15 cellular contexts compared by ENCODE assay signal in the genomic region with DNA sequence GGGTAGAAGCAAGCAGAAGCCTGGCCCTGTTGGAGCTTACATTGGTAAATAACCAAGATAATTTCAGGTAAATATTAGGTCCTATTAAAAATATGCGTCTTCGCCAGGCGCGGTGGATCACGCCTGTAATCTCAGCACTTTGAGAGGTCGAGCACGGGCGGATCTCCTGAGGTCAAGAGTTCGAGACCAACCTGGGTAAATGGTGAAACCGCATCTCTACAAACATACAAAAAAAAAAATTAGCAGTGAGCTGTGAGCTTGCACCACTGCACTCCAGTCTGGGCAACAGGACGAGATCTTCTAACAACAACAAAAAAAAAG. TPM values are rescaled to one million over a fixed set of nuclear protein-coding genes. Genes with fewer than 3 reads are reported as not detected.
DNase-seq lines count a peak whose midpoint lies in the region; ATAC-seq, FAIRE-seq and TF ChIP-seq lines count a peak whose summit lies in the region.
"Had no signal": no experiment of that assay in that cellular context is flagged by ENCODE, and none has a peak within 500 bp of the region (broad histone marks: within the 10 kb centered on the region; RNA-seq: fewer than 3 reads in every experiment).

No MANE protein-coding gene starts in this region.

- H3K9me3 ChIP-seq in smooth muscle cell (replicated peaks; ENCODE audit: low read depth), result no peaks in the 10 kb centered on the region

- TF ChIP-seq CTCF in bronchial epithelial cell (IDR thresholded peaks at IDR 0.05; ENCODE audit: insufficient read depth, low read length, severe bottlenecking) (no peak), smooth muscle cell (IDR thresholded peaks at IDR 0.05; ENCODE audit: borderline replicate concordance, insufficient read depth, poor library complexity, severe bottlenecking) (no peak)

- no peak for FAIRE-seq in bronchial epithelial cell (lab: Jason Lieb, UNC)

- H2AFZ ChIP-seq in smooth muscle cell (ENCODE audit: low read depth), result peak overlapping the region; percentile 79

- H3K36me3 ChIP-seq in bronchial epithelial cell (ENCODE audit: control insufficient read depth, insufficient read depth, low read length) (no peaks in the 10 kb centered on the region), smooth muscle cell (ENCODE audit: low read depth) (no peaks in the 10 kb centered on the region)
- H3K36me3 ChIP-seq: brain microvascular endothelial cell had no signal

- no peaks in the 10 kb centered on the region for H3K79me2 ChIP-seq in smooth muscle cell (ENCODE audit: low read depth)

- H3K9ac ChIP-seq in smooth muscle cell (ENCODE audit: low read depth), result no peak overlapping the region

- peaks cover 65% of the 10 kb centered on the region for H3K27me3 Mint-ChIP-seq in activated naive CD4-positive, alpha-beta T cell treated with anti-CD3 and anti-CD28 coated beads for 36 hours (ENCODE audit: low read depth)
- peaks cover 24% of the 10 kb centered on the region for H3K27me3 Mint-ChIP-seq in memory B cell

- CTCF ChIA-PET in activated naive CD4-positive, alpha-beta T cell treated with anti-CD3 and anti-CD28 coated beads for 36 hours (lab: Charles Lee), result no interaction called here

- peaks cover 8% of the 10 kb centered on the region for H4K20me1 ChIP-seq in smooth muscle cell (ENCODE audit: low read depth)

- no peaks in the 10 kb centered on the region for H3K9me3 Mint-ChIP-seq in activated naive CD4-positive, alpha-beta T cell treated with anti-CD3 and anti-CD28 coated beads for 36 hours
- no peaks in the 10 kb centered on the region for H3K9me3 Mint-ChIP-seq in memory B cell
- H3K9me3 Mint-ChIP-seq: T-helper 2 cell treated with Interferon-gamma antibody and Interleukin-4, amounts not matched to agents 5 μg/mL and 100 μg/mL, for 36 hours had no signal

- no peak overlapping the region for H3K27ac ChIP-seq in smooth muscle cell (ENCODE audit: low read depth)
- no peak overlapping the region for H3K27ac ChIP-seq in substantia nigra (ENCODE audit: low read depth, low read length, poor library complexity, severe bottlenecking)
- H3K27ac ChIP-seq: brain microvascular endothelial cell, HL-60 had no signal

- intact Hi-C loops in activated naive CD4-positive, alpha-beta T cell treated with anti-CD3 and anti-CD28 coated beads for 36 hours (cut with micrococcal nuclease), result no loop called here

- H3K4me3 ChIP-seq in bronchial epithelial cell (ENCODE audit: low read depth, low read length) (peak overlapping the region; percentile 23), smooth muscle cell (peak overlapping the region; percentile 40)

- no peaks in the 10 kb centered on the region for H3K36me3 Mint-ChIP-seq in activated naive CD4-positive, alpha-beta T cell treated with anti-CD3 and anti-CD28 coated beads for 36 hours (ENCODE audit: low read depth)
- no peaks in the 10 kb centered on the region for H3K36me3 Mint-ChIP-seq in memory B cell

- H3F3A ChIP-seq in smooth muscle cell (ENCODE audit: low read depth), result no peaks in the 10 kb centered on the region

- H3K27ac Mint-ChIP-seq in activated naive CD4-positive, alpha-beta T cell treated with anti-CD3 and anti-CD28 coated beads for 36 hours, result no peak overlapping the region
- no peak overlapping the region for H3K27ac Mint-ChIP-seq in memory B cell
- H3K27ac Mint-ChIP-seq: T-helper 2 cell treated with Interferon-gamma antibody and Interleukin-4, amounts not matched to agents 5 μg/mL and 100 μg/mL, for 36 hours had no signal

- H3K4me2 ChIP-seq in smooth muscle cell, result peak overlapping the region; percentile 80

- no peak for DNase-seq in activated naive CD4-positive, alpha-beta T cell treated with anti-CD3 and anti-CD28 coated beads for 36 hours
- DNase-seq in activated naive CD4-positive, alpha-beta T cell treated with Interleukin-2 at 50 U/mL for 16 hours, result no peak
- DNase-seq in bronchial epithelial cell (ENCODE audit: low read depth) (no peak), memory B cell (ENCODE audit: low spot score in 2 of 2) (no peak), smooth muscle cell (lab: John Stamatoyannopoulos, UW; ENCODE audit: unreplicated experiment) (no peak), ecto neural progenitor cell (ENCODE audit: low spot score) (no peak), substantia nigra (lab: John Stamatoyannopoulos, UW) (no peak), NCI-H345 treated with DMSO at 0.1 percent for 48 hours (lab: John Stamatoyannopoulos, UW; ENCODE audit: unreplicated experiment) (no peak)
- DNase-seq: activated CD8-positive, alpha-beta memory T cell treated with anti-CD3 and anti-CD28 coated beads for 24 hours; brain microvascular endothelial cell; DND-41; MM.1S had no signal

- no peaks in the 10 kb centered on the region for H3K4me1 ChIP-seq in smooth muscle cell (ENCODE audit: low read depth)

- H3K4me3 Mint-ChIP-seq in activated naive CD4-positive, alpha-beta T cell treated with anti-CD3 and anti-CD28 coated beads for 36 hours, result peak overlapping the region; percentile 34
- peak overlapping the region; percentile 29 for H3K4me3 Mint-ChIP-seq in memory B cell
- H3K4me3 Mint-ChIP-seq: T-helper 2 cell treated with Interferon-gamma antibody and Interleukin-4, amounts not matched to agents 5 μg/mL and 100 μg/mL, for 36 hours had no signal

- peaks cover 4% of the 10 kb centered on the region for H3K4me1 Mint-ChIP-seq in activated naive CD4-positive, alpha-beta T cell treated with anti-CD3 and anti-CD28 coated beads for 36 hours (ENCODE audit: low read depth)
- no peaks in the 10 kb centered on the region for H3K4me1 Mint-ChIP-seq in memory B cell

- peaks cover 8% of the 10 kb centered on the region for H3K27me3 ChIP-seq in bronchial epithelial cell (ENCODE audit: control insufficient read depth, insufficient read depth, low read length)
- H3K27me3 ChIP-seq in smooth muscle cell (ENCODE audit: low read depth), result no peaks in the 10 kb centered on the region

- WGBS in smooth muscle cell (ENCODE audit: low lambda C conversion rate), result 96% methylated on average over 11 of the region's 11 CpGs

- no peak for ATAC-seq in memory B cell (ENCODE audit: low read depth)

RNA-seq across cellular contexts. Expression of a gene that starts 0.5 kb away (rescaled TPM):
- total RNA-seq in activated naive CD4-positive, alpha-beta T cell treated with anti-CD3 and anti-CD28 coated beads for 36 hours, result not detected
- under 0.01 TPM in 2 replicates for total RNA-seq in bronchial epithelial cell
- total RNA-seq in smooth muscle cell, result 2.6 and 2.7 TPM in 2 replicates
- polyA plus RNA-seq in smooth muscle cell, result 4.9 and 5.0 TPM in 2 replicates

RNA-seq across cellular contexts. Expression of a gene that starts 29.0 kb away (rescaled TPM):
- total RNA-seq in activated naive CD4-positive, alpha-beta T cell treated with anti-CD3 and anti-CD28 coated beads for 36 hours, result not detected
- not detected in 2 replicates for total RNA-seq in bronchial epithelial cell
- total RNA-seq in smooth muscle cell, result not detected in 2 replicates
- polyA plus RNA-seq in smooth muscle cell, result not detected in 2 replicates
- total RNA-seq: ureter had no signal

RNA-seq across cellular contexts. Expression of a gene that starts 50.7 kb away (rescaled TPM):
- total RNA-seq in activated naive CD4-positive, alpha-beta T cell treated with anti-CD3 and anti-CD28 coated beads for 36 hours, result under 1 TPM; 0.15 to 0.21 TPM
- total RNA-seq in bronchial epithelial cell, result 0.26 and 0.64 TPM in 2 replicates
- total RNA-seq in smooth muscle cell, result 1.6 and 2.9 TPM in 2 replicates
- polyA plus RNA-seq in smooth muscle cell, result 0.59 and 0.80 TPM in 2 replicates
